ENCODE assay signal across 15 cellular contexts in genomic region chr19:11480081-11480926, GRCh38. TPM values are rescaled to one million over a fixed set of nuclear protein-coding genes. Genes with fewer than 3 reads are reported as not detected.
DNase-seq lines count a peak whose midpoint lies in the region; ATAC-seq and TF ChIP-seq lines count a peak whose summit lies in the region.
"Had no signal": no experiment of that assay in that cellular context is flagged by ENCODE, and none has a peak within 500 bp of the region (broad histone marks: within the 10 kb centered on the region; RNA-seq: fewer than 3 reads in every experiment).

No MANE protein-coding gene starts in this region.

- peaks cover 0 to 13% (median 4%) of the 10 kb centered on the region in 5 experiments for H3K9me3 Mint-ChIP-seq in brain
- H3K9me3 Mint-ChIP-seq: stimulated activated naive CD8-positive, alpha-beta T cell treated with anti-CD3 and anti-CD28 coated beads, Interleukin-15, Interleukin-2, amounts not matched to agents 100 ng/mL and 50 ng/mL, for 24 hours had no signal

- DNase-seq in C1 segment of cervical spinal cord (lab: John Stamatoyannopoulos, UW) (peak in 8 of 14 donors; percentile 16 to 52 (median 38)), midbrain (lab: John Stamatoyannopoulos, UW) (peak; percentile 16), islet precursor cell (no peak)
- DNase-seq: activated CD4-positive, alpha-beta T cell treated with anti-CD3 and anti-CD28 coated beads, Interleukin-2, amount 50 U/mL, for 4 hours; activated gamma-delta T cell; central memory CD4-positive, alpha-beta T cell; OCI-M1; T-helper 2 cell had no signal

- H3K4me3 Mint-ChIP-seq in brain, result peak overlapping the region; percentile 59 to 84 (median 82)

- ATAC-seq in HG03025 (IDR thresholded peaks at IDR 0.05; ENCODE audit: low FRiP score, unreplicated experiment) (no peak), HG03039 (IDR thresholded peaks at IDR 0.05; ENCODE audit: unreplicated experiment) (no peak)

- no peaks in the 10 kb centered on the region for H3K36me3 ChIP-seq in ES-I3 (ENCODE audit: insufficient read depth, low read length)

- no peak for TF ChIP-seq CTCF in brain (conservative IDR thresholded peaks at IDR 0.05)

- peaks cover 36% of the 10 kb centered on the region for H3K4me1 Mint-ChIP-seq in brain

- peak overlapping the region; percentile 33; the same call in 1 of the 2 replicates for H3K9ac ChIP-seq in ES-I3 (ENCODE audit: low read depth, low read length)

- H3K4me1 ChIP-seq in ES-I3 (ENCODE audit: insufficient read depth, low read length), result peaks cover 3% of the 10 kb centered on the region; the same call in 1 of the 2 replicates

- peaks cover 9% of the 10 kb centered on the region for H3K27me3 Mint-ChIP-seq in brain

- peaks cover 40% of the 10 kb centered on the region for H3K36me3 Mint-ChIP-seq in brain

- no peaks in the 10 kb centered on the region for H3K9me3 ChIP-seq in ES-I3 (ENCODE audit: control insufficient read depth, insufficient read depth, low read length)
- H3K9me3 ChIP-seq: left lung, pancreas had no signal

- H3K27ac Mint-ChIP-seq in brain, result peak overlapping the region in 3 of 5 experiments; percentile 31 to 78 (median 43)
- H3K27ac Mint-ChIP-seq: stimulated activated naive CD8-positive, alpha-beta T cell treated with anti-CD3 and anti-CD28 coated beads, Interleukin-15, Interleukin-2, amounts not matched to agents 100 ng/mL and 50 ng/mL, for 24 hours had no signal

RNA-seq across cellular contexts. Expression of gene ELAVL3, which starts 0.5 kb away (rescaled TPM):
- polyA plus RNA-seq in brain (ENCODE audit: insufficient read depth, low read depth, low replicate concordance), result 165 TPM

RNA-seq across cellular contexts. Expression of gene ZNF653, which starts 25.3 kb away (rescaled TPM):
- 15.8 TPM for polyA plus RNA-seq in brain (ENCODE audit: insufficient read depth, low read depth, low replicate concordance)

RNA-seq across cellular contexts. Expression of gene PRKCSH, which starts 44.9 kb away (rescaled TPM):
- polyA plus RNA-seq in brain (ENCODE audit: insufficient read depth, low read depth, low replicate concordance), result 525 TPM

RNA-seq across cellular contexts. Expression of gene ODAD3, which starts 45.4 kb away (rescaled TPM):
- 7.7 TPM for polyA plus RNA-seq in brain (ENCODE audit: insufficient read depth, low read depth, low replicate concordance)

RNA-seq across cellular contexts. Expression of gene ECSIT, which starts 48.6 kb away (rescaled TPM):
- polyA plus RNA-seq in brain (ENCODE audit: insufficient read depth, low read depth, low replicate concordance), result 75.7 TPM
